ENCODE assay signal across 2 cellular contexts in genomic region chr2:1390118-1390517, GRCh38. TPM values are rescaled to one million over a fixed set of nuclear protein-coding genes. Genes with fewer than 3 reads are reported as not detected.
"Had no signal": no experiment of that assay in that cellular context is flagged by ENCODE, and none has a peak within 500 bp of the region (broad histone marks: within the 10 kb centered on the region; RNA-seq: fewer than 3 reads in every experiment).

No MANE protein-coding gene starts in this region.

RNA-seq across cellular contexts. Expression of gene TPO, which starts 23.1 kb away (rescaled TPM):
- total RNA-seq: temporal lobe, upper lobe of right lung had no signal
